In the genomic region with DNA sequence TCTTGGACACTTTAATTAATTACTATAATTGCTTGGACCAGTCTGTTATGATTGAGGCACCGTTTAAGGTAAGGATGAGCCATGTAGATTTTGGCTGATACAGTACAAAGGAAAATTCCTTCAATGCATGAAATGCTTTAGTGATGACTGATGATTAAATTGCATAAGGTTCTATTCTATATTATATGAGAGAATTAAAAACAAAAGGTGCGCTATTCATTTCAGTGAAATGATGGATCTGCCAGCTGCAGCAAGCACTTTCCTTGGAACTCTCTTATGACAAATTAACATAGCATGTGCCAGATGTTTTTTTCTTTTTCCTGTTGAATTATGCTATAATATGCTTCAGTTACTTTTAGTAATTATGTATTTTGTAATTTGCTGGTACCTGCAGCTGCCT, we compare ENCODE assay signal across 28 cellular contexts.
"Had no signal": no experiment of that assay in that cellular context is flagged by ENCODE, and none has a peak within 500 bp of the region (broad histone marks: within the 10 kb centered on the region; RNA-seq: fewer than 3 reads in every experiment).

No MANE protein-coding gene starts in this region.

- H3K27ac ChIP-seq: brain microvascular endothelial cell, cardiac muscle cell, SJSA1 had no signal

- H3K9ac ChIP-seq: SK-N-SH had no signal

- FAIRE-seq: K562, TTC549 had no signal

- H3K4me3 ChIP-seq: cardiac muscle cell, K562, SJSA1 had no signal

- H3K27me3 ChIP-seq: brain microvascular endothelial cell, cardiac muscle cell, SJSA1 had no signal

- H3K9me3 ChIP-seq: SJSA1, SK-N-SH had no signal

- ATAC-seq: activated CD8-positive, alpha-beta T cell treated with anti-CD3 and anti-CD28 coated beads for 36 hours; activated T-cell treated with anti-CD3 and anti-CD28 coated beads, Interleukin-2, amount 50 U/mL, for 72 hours; activated T-helper 17 cell treated with anti-CD3 and anti-CD28 coated beads, Interleukin-2, amount 50 U/mL, for 72 hours; K562; Panc1 had no signal

- H3K36me3 ChIP-seq: brain microvascular endothelial cell, cardiac muscle cell, SJSA1 had no signal

- H3K4me1 ChIP-seq: SJSA1 had no signal

- H3K9me2 ChIP-seq: SK-N-SH had no signal

- DNase-seq: activated CD4-positive, alpha-beta T cell treated with anti-CD3 and anti-CD28 coated beads, Interleukin-2, amount 10 ng/mL, durations not matched to agents 24 days and 14 days; activated CD4-positive, alpha-beta T cell treated with anti-CD3 and anti-CD28 coated beads, Interleukin-2, amount 50 U/mL, for 4 hours; activated CD8-positive, alpha-beta T cell treated with anti-CD3 and anti-CD28 coated beads for 36 hours; activated effector memory CD4-positive, alpha-beta T cell treated with anti-CD3 and anti-CD28 coated beads, Interleukin-2, amount 50 U/mL, for 16 hours; activated naive CD4-positive, alpha-beta T cell; activated naive CD4-positive, alpha-beta T cell treated with anti-CD3 and anti-CD28 coated beads, Interleukin-2, amount 50 U/mL, for 16 hours; activated naive CD8-positive, alpha-beta T cell treated with anti-CD3 and anti-CD28 coated beads for 36 hours; activated T-cell treated with anti-CD3 and anti-CD28 coated beads, Interleukin-2, amount 50 U/mL, for 1 hour; activated T-cell treated with anti-CD3 and anti-CD28 coated beads, Interleukin-2, amount 50 U/mL, for 72 hours; amniotic stem cell; aorta; brain microvascular endothelial cell; NCI-H1092 treated with DMSO at 0.1 percent for 48 hours; NCI-H1436; NCI-H187; NCI-H2029 treated with DMSO at 0.1 percent for 48 hours; NCI-H2107; NCI-H510A; NCI-H526; NCI-H774; SHP77; SK-N-SH had no signal

- H3K4me2 ChIP-seq: SK-N-SH had no signal
